9 cellular contexts compared by ENCODE assay signal in the genomic region with DNA sequence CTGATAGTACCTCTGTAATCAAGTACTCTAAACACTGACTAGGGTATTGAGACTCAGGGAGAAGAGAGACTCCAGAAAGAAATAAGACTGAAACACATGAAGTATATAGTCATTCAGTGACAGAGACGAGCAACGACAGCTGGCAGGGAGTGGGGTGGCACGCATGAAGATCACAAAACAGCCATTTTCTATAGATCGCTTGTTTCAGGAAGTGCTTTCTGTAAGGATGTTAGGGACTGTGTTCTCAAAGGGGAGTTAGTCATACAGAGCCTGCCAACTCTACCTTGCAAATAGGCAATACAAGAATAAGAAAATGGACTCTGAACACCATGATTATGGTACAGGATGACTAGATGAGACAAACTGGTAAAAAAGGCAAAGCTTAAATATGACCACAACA.
DNase-seq lines count a peak whose midpoint lies in the region; ATAC-seq and TF ChIP-seq lines count a peak whose summit lies in the region.
"Had no signal": no experiment of that assay in that cellular context is flagged by ENCODE, and none has a peak within 500 bp of the region (broad histone marks: within the 10 kb centered on the region; RNA-seq: fewer than 3 reads in every experiment).

No MANE protein-coding gene starts in this region.

- TF ChIP-seq CTCF in DND-41 (IDR thresholded peaks at IDR 0.05; ENCODE audit: borderline replicate concordance, extremely low read depth, low read length, poor library complexity, severe bottlenecking): no peak

- no peaks in the 10 kb centered on the region for H3K9me3 ChIP-seq in DND-41 (ENCODE audit: insufficient read depth, low read length, severe bottlenecking)

- H3K4me1 ChIP-seq in DND-41 (ENCODE audit: insufficient read depth, low read length) (no peaks in the 10 kb centered on the region), mesendoderm (ENCODE audit: control insufficient read depth, low read depth, low read length) (no peaks in the 10 kb centered on the region)

- H2BK15ac ChIP-seq in mesendoderm (replicated peaks; ENCODE audit: low read depth): no peak overlapping the region

- H3K4me2 ChIP-seq in DND-41 (ENCODE audit: insufficient read depth, low read length): no peak overlapping the region
- H3K4me2 ChIP-seq in mesendoderm (ENCODE audit: low read length): no peak overlapping the region

- H2BK5ac ChIP-seq in mesendoderm (ENCODE audit: low read length): no peak overlapping the region

- H3K27ac ChIP-seq in DND-41 (ENCODE audit: low read length): no peak overlapping the region
- no peak overlapping the region for H3K27ac ChIP-seq in mesendoderm (ENCODE audit: low read depth, low read length)

- DNase-seq in DND-41: no peak
- DNase-seq in central memory CD4-positive, alpha-beta T cell: peak; percentile 20
- no peak for DNase-seq in sciatic nerve (ENCODE audit: low spot score)
- no peak for DNase-seq in NCI-H2196 (lab: John Stamatoyannopoulos, UW; ENCODE audit: unreplicated experiment)
- DNase-seq in activated CD8-positive, alpha-beta memory T cell treated with anti-CD3 and anti-CD28 coated beads, Interleukin-2, amount 50 U/mL, for 48 hours: no peak
- DNase-seq in mesendoderm: no peak

- H4K8ac ChIP-seq in mesendoderm (ENCODE audit: low read depth, low read length): no peak overlapping the region

- no peaks in the 10 kb centered on the region for H3K27me3 ChIP-seq in DND-41 (ENCODE audit: insufficient read depth, low read length, poor library complexity)
- no peaks in the 10 kb centered on the region for H3K27me3 ChIP-seq in mesendoderm (ENCODE audit: insufficient read depth, low read length, poor library complexity)

- WGBS in mesendoderm (ENCODE audit: extremely low coverage, insufficient coverage, low lambda C conversion rate): no CpG with 5 or more reads among the region's 4 CpGs

- no peak overlapping the region for H3K4ac ChIP-seq in mesendoderm (ENCODE audit: low read depth, low read length)

- ATAC-seq in DND-41 (ENCODE audit: insufficient read depth, low read depth) (peak; percentile 38; the same call in 1 of the 3 replicates), GM21390 (IDR thresholded peaks at IDR 0.05; ENCODE audit: unreplicated experiment) (peak; percentile 96), HG03575 (IDR thresholded peaks at IDR 0.05; ENCODE audit: extremely low read depth, insufficient number of reproducible peaks, low FRiP score, unreplicated experiment) (peak; percentile 91), sciatic nerve (no peak)

- H3K79me1 ChIP-seq in mesendoderm (ENCODE audit: low read length): peaks cover 13% of the 10 kb centered on the region

- H3K18ac ChIP-seq in mesendoderm (ENCODE audit: low read length): no peak overlapping the region

- H3K36me3 ChIP-seq in DND-41 (ENCODE audit: insufficient read depth, low read length) (peaks cover 24% of the 10 kb centered on the region), mesendoderm (ENCODE audit: control insufficient read depth, insufficient read depth, low read length) (no peaks in the 10 kb centered on the region)

- H2AK5ac ChIP-seq in mesendoderm (ENCODE audit: low read length): no peak overlapping the region

- H3K9ac ChIP-seq in DND-41 (ENCODE audit: low read depth, low read length) (no peak overlapping the region), mesendoderm (ENCODE audit: low read length) (no peak overlapping the region)

- H4K20me1 ChIP-seq in DND-41 (ENCODE audit: insufficient read depth, low read length): peaks cover 8% of the 10 kb centered on the region; the same call in 1 of the 2 replicates

- no peak overlapping the region for H3K56ac ChIP-seq in mesendoderm (ENCODE audit: low read length)

- intact Hi-C loops in sciatic nerve (cut with DNase I): no loop called here

- no peak overlapping the region for H2AFZ ChIP-seq in DND-41 (ENCODE audit: low read depth, low read length)

- H4K5ac ChIP-seq in mesendoderm (ENCODE audit: low read length): no peak overlapping the region

- peaks cover 90% of the 10 kb centered on the region for H3K79me2 ChIP-seq in DND-41 (ENCODE audit: insufficient read depth, low read length)
- H3K79me2 ChIP-seq in mesendoderm (ENCODE audit: control insufficient read depth, insufficient read depth, low read length): peaks cover 26% of the 10 kb centered on the region

- no peak overlapping the region for H3K4me3 ChIP-seq in DND-41 (ENCODE audit: low read depth in 1 of 2, low read length in 2 of 2)
- H3K4me3 ChIP-seq in mesendoderm (ENCODE audit: low read length): no peak overlapping the region
- H3K4me3 ChIP-seq: lung had no signal

- no peak overlapping the region for H3K23ac ChIP-seq in mesendoderm (ENCODE audit: low read length)

- no peak overlapping the region for H2BK120ac ChIP-seq in mesendoderm (ENCODE audit: low read depth, low read length)
